In genomic region chr19:798415-799075, GRCh38 we compare ENCODE assay signal across 8 cellular contexts.
A peak's percentile ranks its signal among the peaks of the same experiment; 100 is the strongest.
DNase-seq lines count a peak whose midpoint lies in the region; ATAC-seq and TF ChIP-seq lines count a peak whose summit lies in the region.

No MANE protein-coding gene starts in this region.

- no peaks in the 10 kb centered on the region for H3K9me2 ChIP-seq in DOHH2 (replicated peaks; ENCODE audit: control insufficient read depth, low read length)
- H3K9me2 ChIP-seq in OCI-LY1 (ENCODE audit: low read depth, low read length), result no peaks in the 10 kb centered on the region

- TF ChIP-seq CTCF in DOHH2 (IDR thresholded peaks at IDR 0.05; ENCODE audit: low read depth, low read length, poor library complexity, severe bottlenecking), result no peak
- no peak for TF ChIP-seq CTCF in OCI-LY1 (IDR thresholded peaks at IDR 0.05; ENCODE audit: low read length)

- peak overlapping the region; percentile 86 for H3K4me2 ChIP-seq in DOHH2 (ENCODE audit: low read length)
- H3K4me2 ChIP-seq in OCI-LY1 (ENCODE audit: low read length), result peak overlapping the region; percentile 75

- DNase-seq in epidermal melanocyte (ENCODE audit: insufficient read length, low spot score), result peak; percentile 20

- H2AFZ ChIP-seq in OCI-LY1 (ENCODE audit: low read length) (no peak overlapping the region), neuron (ENCODE audit: low read depth, low read length) (no peak overlapping the region)

- H3K27ac ChIP-seq in DOHH2 (ENCODE audit: low read depth, low read length), result peak overlapping the region; percentile 61
- peak overlapping the region; percentile 15 for H3K27ac ChIP-seq in OCI-LY1 (ENCODE audit: low read depth, low read length, poor library complexity, severe bottlenecking)

- no peak for ATAC-seq in GM19397 (IDR thresholded peaks at IDR 0.05; ENCODE audit: unreplicated experiment)
- ATAC-seq in HG02642 (IDR thresholded peaks at IDR 0.05; ENCODE audit: poor library complexity, unreplicated experiment), result no peak
- ATAC-seq in GM19455 (IDR thresholded peaks at IDR 0.05; ENCODE audit: unreplicated experiment), result no peak
- no peak for ATAC-seq in HG03135 (IDR thresholded peaks at IDR 0.05; ENCODE audit: unreplicated experiment)

- peaks cover 57% of the 10 kb centered on the region for H3K36me3 ChIP-seq in DOHH2 (ENCODE audit: control insufficient read depth, low read length)
- peaks cover 56% of the 10 kb centered on the region for H3K36me3 ChIP-seq in OCI-LY1 (ENCODE audit: insufficient read depth, low read length)
- peaks cover 38% of the 10 kb centered on the region for H3K36me3 ChIP-seq in neuron (ENCODE audit: insufficient read depth, low read length)

- H3K4me1 ChIP-seq in DOHH2 (ENCODE audit: control insufficient read depth, low read length), result peaks cover 25% of the 10 kb centered on the region
- H3K4me1 ChIP-seq in OCI-LY1 (ENCODE audit: insufficient read depth, low read length, severe bottlenecking), result peaks cover 34% of the 10 kb centered on the region
- peaks cover 44% of the 10 kb centered on the region for H3K4me1 ChIP-seq in neuron (ENCODE audit: insufficient read depth, low read length)

- H4K20me1 ChIP-seq in DOHH2 (ENCODE audit: control insufficient read depth, insufficient read depth, low read depth, low read length) (peaks cover 52% of the 10 kb centered on the region), OCI-LY1 (ENCODE audit: insufficient read depth, low read length) (no peaks in the 10 kb centered on the region)

- H3K4me3 ChIP-seq in DOHH2 (ENCODE audit: low read length) (peak overlapping the region; percentile 83), OCI-LY1 (ENCODE audit: low read depth, low read length, poor library complexity, severe bottlenecking) (peak overlapping the region; percentile 98), neuron (ENCODE audit: low read length) (peak overlapping the region; percentile 96)

- H3F3A ChIP-seq in DOHH2 (ENCODE audit: control insufficient read depth, insufficient read depth), result no peaks in the 10 kb centered on the region
- no peaks in the 10 kb centered on the region for H3F3A ChIP-seq in OCI-LY1 (ENCODE audit: insufficient read depth, low read length)

- H3K27me3 ChIP-seq in DOHH2 (ENCODE audit: control insufficient read depth, low read length), result no peaks in the 10 kb centered on the region
- no peaks in the 10 kb centered on the region for H3K27me3 ChIP-seq in OCI-LY1 (ENCODE audit: insufficient read depth, low read length)
- no peaks in the 10 kb centered on the region for H3K27me3 ChIP-seq in neuron (ENCODE audit: insufficient read depth, low read length)

- no peaks in the 10 kb centered on the region for H3K9me3 ChIP-seq in DOHH2 (ENCODE audit: control insufficient read depth, insufficient read depth, low read length)
- no peaks in the 10 kb centered on the region for H3K9me3 ChIP-seq in OCI-LY1 (ENCODE audit: low read length)
- peaks cover 2% of the 10 kb centered on the region for H3K9me3 ChIP-seq in neuron (ENCODE audit: low read length)

- H3K79me2 ChIP-seq in DOHH2 (ENCODE audit: control insufficient read depth, low read length) (peaks cover 70% of the 10 kb centered on the region), OCI-LY1 (ENCODE audit: insufficient read depth, low read length) (peaks cover 57% of the 10 kb centered on the region)

- peak overlapping the region; percentile 99 for H3K9ac ChIP-seq in OCI-LY1 (ENCODE audit: low read length)
